ENCODE assay signal across 1 cellular context in the genomic region with DNA sequence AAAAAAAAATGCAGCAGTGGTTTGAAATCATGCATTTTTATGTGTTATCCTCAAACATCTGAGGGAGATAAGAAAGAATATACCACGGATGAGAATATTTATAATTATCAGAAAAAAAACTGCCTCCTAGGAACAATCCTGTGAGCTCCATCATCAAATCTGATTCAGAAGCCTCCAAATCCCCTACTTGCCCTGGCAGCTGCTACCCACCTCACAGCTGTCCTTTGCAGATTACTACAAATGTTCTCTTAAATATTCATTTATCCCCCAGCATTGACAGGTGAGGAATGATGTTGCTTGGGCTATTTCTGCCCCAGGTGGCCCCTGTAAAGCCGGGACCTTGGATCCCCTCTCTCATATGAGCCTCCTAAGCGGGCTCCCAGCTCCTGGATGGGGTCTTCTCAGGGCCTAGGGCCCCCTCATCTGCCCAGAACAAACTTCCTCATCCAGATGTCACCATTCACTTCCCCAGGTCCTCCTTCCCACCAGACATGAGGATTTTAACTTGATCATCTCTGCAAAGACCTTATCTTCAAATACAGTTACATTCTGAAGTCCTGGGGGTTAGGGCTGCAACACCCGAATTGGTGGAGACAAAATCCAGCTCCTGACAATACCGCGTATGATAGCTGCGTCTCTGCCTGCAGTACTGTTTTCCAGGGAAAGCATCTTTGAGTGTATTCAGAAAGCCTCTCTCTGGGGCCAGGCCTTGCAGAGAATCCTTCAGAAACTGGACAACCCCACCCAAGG.
TF ChIP-seq lines count a peak whose summit lies in the region.

No MANE protein-coding gene starts in this region.

TF ChIP-seq in K562, 482 proteins besides CTCF, POLR2A, EP300 and RAD21 (continued from another document):
- no peak for TF ChIP-seq DEAF1 (CRISPR knock-in tag; IDR thresholded peaks at IDR 0.05)
- no peak for TF ChIP-seq PPARD (CRISPR knock-in tag; IDR thresholded peaks at IDR 0.05)
- TF ChIP-seq ZHX1 (conservative IDR thresholded peaks at IDR 0.05; ENCODE audit: low read length) = no peak
- TF ChIP-seq, protein P1, sequence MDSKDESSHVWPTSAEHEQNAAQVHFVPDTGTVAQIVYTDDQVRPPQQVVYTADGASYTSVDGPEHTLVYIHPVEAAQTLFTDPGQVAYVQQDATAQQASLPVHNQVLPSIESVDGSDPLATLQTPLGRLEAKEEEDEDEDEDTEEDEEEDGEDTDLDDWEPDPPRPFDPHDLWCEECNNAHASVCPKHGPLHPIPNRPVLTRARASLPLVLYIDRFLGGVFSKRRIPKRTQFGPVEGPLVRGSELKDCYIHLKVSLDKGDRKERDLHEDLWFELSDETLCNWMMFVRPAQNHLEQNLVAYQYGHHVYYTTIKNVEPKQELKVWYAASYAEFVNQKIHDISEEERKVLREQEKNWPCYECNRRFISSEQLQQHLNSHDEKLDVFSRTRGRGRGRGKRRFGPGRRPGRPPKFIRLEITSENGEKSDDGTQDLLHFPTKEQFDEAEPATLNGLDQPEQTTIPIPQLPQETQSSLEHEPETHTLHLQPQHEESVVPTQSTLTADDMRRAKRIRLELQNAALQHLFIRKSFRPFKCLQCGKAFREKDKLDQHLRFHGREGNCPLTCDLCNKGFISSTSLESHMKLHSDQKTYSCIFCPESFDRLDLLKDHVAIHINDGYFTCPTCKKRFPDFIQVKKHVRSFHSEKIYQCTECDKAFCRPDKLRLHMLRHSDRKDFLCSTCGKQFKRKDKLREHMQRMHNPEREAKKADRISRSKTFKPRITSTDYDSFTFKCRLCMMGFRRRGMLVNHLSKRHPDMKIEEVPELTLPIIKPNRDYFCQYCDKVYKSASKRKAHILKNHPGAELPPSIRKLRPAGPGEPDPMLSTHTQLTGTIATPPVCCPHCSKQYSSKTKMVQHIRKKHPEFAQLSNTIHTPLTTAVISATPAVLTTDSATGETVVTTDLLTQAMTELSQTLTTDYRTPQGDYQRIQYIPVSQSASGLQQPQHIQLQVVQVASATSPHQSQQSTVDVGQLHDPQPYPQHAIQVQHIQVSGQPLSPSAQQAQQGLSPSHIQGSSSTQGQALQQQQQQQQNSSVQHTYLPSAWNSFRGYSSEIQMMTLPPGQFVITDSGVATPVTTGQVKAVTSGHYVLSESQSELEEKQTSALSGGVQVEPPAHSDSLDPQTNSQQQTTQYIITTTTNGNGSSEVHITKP (IDR thresholded peaks at IDR 0.05; ENCODE audit: partially characterized antibody) = no peak
- no peak for TF ChIP-seq HEY1 (CRISPR knock-in tag; IDR thresholded peaks at IDR 0.05; ENCODE audit: borderline replicate concordance)
- TF ChIP-seq GATAD2A (IDR thresholded peaks at IDR 0.05) = no peak
